Comparison of ENCODE assay signal across 21 cellular contexts in genomic region chr1:218728994-218729393, GRCh38.
DNase-seq lines count a peak whose midpoint lies in the region; ATAC-seq and TF ChIP-seq lines count a peak whose summit lies in the region.
"Had no signal": no experiment of that assay in that cellular context is flagged by ENCODE, and none has a peak within 500 bp of the region (broad histone marks: within the 10 kb centered on the region; RNA-seq: fewer than 3 reads in every experiment).

No MANE protein-coding gene starts in this region.

- peaks cover 10% of the 10 kb centered on the region for H3K9me3 Mint-ChIP-seq in MCF 10A (ENCODE audit: unreplicated experiment)
- peaks cover 12% of the 10 kb centered on the region for H3K9me3 Mint-ChIP-seq in mesothelial cell of epicardium
- H3K9me3 Mint-ChIP-seq: HFFc6 had no signal

- peak overlapping the region; percentile 30 for H2AFZ ChIP-seq in mammary epithelial cell (ENCODE audit: low read depth, low read length)

- in situ Hi-C loops in mammary epithelial cell (cut with MboI; ENCODE audit: low sequenced_read_pairs in 2 of 2), result no loop called here

- no peak overlapping the region for H3K9ac ChIP-seq in mammary epithelial cell (ENCODE audit: insufficient read depth, low read length)

- DNase-seq in mammary epithelial cell (no peak), MCF 10A (ENCODE audit: unreplicated experiment) (no peak), NCI-H69 (lab: John Stamatoyannopoulos, UW) (peak; percentile 33), mesothelial cell of epicardium (ENCODE audit: low spot score in 2 of 2, unreplicated experiment in 2 of 2) (no peak)
- DNase-seq: AML-193; C1 segment of cervical spinal cord; Calu3; CD8-positive, alpha-beta T cell; GDM1; HFFc6; MM.1S; NCI-H1048; NCI-H1417 treated with DMSO at 0.1 percent for 48 hours; NCI-H187 had no signal

- POLR2A ChIA-PET in MCF 10A (lab: Yijun Ruan, JAX), result interaction anchor here (1.1 to 1.6 kb wide), 2 partner anchors 9 to 15 kb away, joined by 4 to 5 read pairs; no protein-coding TSS in a partner anchor

- no peak for TF ChIP-seq CTCF in mammary epithelial cell (conservative IDR thresholded peaks at IDR 0.05 in 1 of 2, IDR thresholded peaks at IDR 0.05 in 1 of 2; ENCODE audit: extremely low read depth in 1 of 2, insufficient read depth in 1 of 2, low read depth in 1 of 2, low read length in 2 of 2)
- no peak for TF ChIP-seq CTCF in MCF 10A (IDR thresholded peaks at IDR 0.05; ENCODE audit: unreplicated experiment)
- TF ChIP-seq CTCF in mesothelial cell of epicardium (IDR thresholded peaks at IDR 0.05; ENCODE audit: unreplicated experiment), result no peak

- H3K36me3 ChIP-seq in mammary epithelial cell (ENCODE audit: insufficient read depth, low read length), result no peaks in the 10 kb centered on the region

- ATAC-seq in GM21447 (IDR thresholded peaks at IDR 0.05; ENCODE audit: unreplicated experiment) (no peak), HG02981 (IDR thresholded peaks at IDR 0.05; ENCODE audit: unreplicated experiment) (no peak), HG03378 (IDR thresholded peaks at IDR 0.05; ENCODE audit: unreplicated experiment) (no peak)
- ATAC-seq: CD8-positive, alpha-beta T cell; HepG2; K562; Panc1 had no signal

- no peak overlapping the region for H3K4me2 ChIP-seq in mammary epithelial cell (ENCODE audit: insufficient read depth, low read depth, low read length)

- 91% methylated on average over 1 of the region's 1 CpG for WGBS in mammary epithelial cell (ENCODE audit: low coverage, missing lambda C conversion rate)

- H3K4me1 Mint-ChIP-seq in MCF 10A (ENCODE audit: insufficient read depth, unreplicated experiment) (no peaks in the 10 kb centered on the region), mesothelial cell of epicardium (peaks cover 9% of the 10 kb centered on the region)

- H3K9me3 ChIP-seq in mammary epithelial cell (replicated peaks; ENCODE audit: insufficient read depth, low read length), result no peaks in the 10 kb centered on the region

- intact Hi-C loops in mammary epithelial cell (cut with micrococcal nuclease), result no loop called here
- intact Hi-C loops in MCF 10A (cut with micrococcal nuclease), result no loop called here

- H3K27me3 ChIP-seq in mammary epithelial cell (ENCODE audit: insufficient read depth, low read length), result no peaks in the 10 kb centered on the region

- H3K36me3 Mint-ChIP-seq in MCF 10A (ENCODE audit: insufficient read depth, unreplicated experiment), result no peaks in the 10 kb centered on the region
- no peaks in the 10 kb centered on the region for H3K36me3 Mint-ChIP-seq in mesothelial cell of epicardium
- H3K36me3 Mint-ChIP-seq: CD8-positive, alpha-beta T cell had no signal

- no peak overlapping the region for H3K27ac ChIP-seq in mammary epithelial cell (ENCODE audit: insufficient read depth, low read depth, low read length)
- H3K27ac ChIP-seq: HL-60 had no signal

- H3K27me3 Mint-ChIP-seq in MCF 10A (ENCODE audit: insufficient read depth, unreplicated experiment) (no peaks in the 10 kb centered on the region), mesothelial cell of epicardium (ENCODE audit: low read depth) (no peaks in the 10 kb centered on the region)

- H3K4me3 Mint-ChIP-seq in MCF 10A (ENCODE audit: unreplicated experiment) (no peak overlapping the region), mesothelial cell of epicardium (no peak overlapping the region)
- H3K4me3 Mint-ChIP-seq: CD8-positive, alpha-beta T cell; HFFc6 had no signal

- H4K20me1 ChIP-seq in mammary epithelial cell (ENCODE audit: insufficient read depth, low read length), result no peaks in the 10 kb centered on the region

- no peak overlapping the region for H3K4me3 ChIP-seq in mammary epithelial cell (replicated peaks in 1 of 3; ENCODE audit: insufficient read depth in 1 of 3, low read depth in 2 of 3, low read length in 3 of 3)
- H3K4me3 ChIP-seq: K562 had no signal

- CTCF ChIA-PET in mammary epithelial cell (lab: Charles Lee; ENCODE audit: low non-redundant PET) (no interaction called here), MCF 10A (lab: Yijun Ruan, JAX) (interaction anchor here (0.6 to 0.9 kb wide), 3 partner anchors 22 to 831 kb away, joined by 3 to 5 read pairs (median 4); no protein-coding TSS in a partner anchor)

- no TSS peak for BruUV-seq in mammary epithelial cell (replicated peaks; lab: Mats Ljungman, UMichigan)
- no TSS peak for BruUV-seq in MCF 10A (replicated peaks; lab: Mats Ljungman, UMichigan)

- dilution Hi-C loops in mammary epithelial cell (cut with HindIII; ENCODE audit: low sequenced_read_pairs), result no loop called here

- no peaks in the 10 kb centered on the region for H3K4me1 ChIP-seq in mammary epithelial cell (ENCODE audit: insufficient read depth, low read length)

- H3K79me2 ChIP-seq in mammary epithelial cell (ENCODE audit: insufficient read depth, low read length), result no peaks in the 10 kb centered on the region

- no peak overlapping the region for H3K27ac Mint-ChIP-seq in MCF 10A (ENCODE audit: low read depth, unreplicated experiment)
- H3K27ac Mint-ChIP-seq in mesothelial cell of epicardium, result peak overlapping the region; percentile 68
- H3K27ac Mint-ChIP-seq: CD8-positive, alpha-beta T cell; HFFc6 had no signal
